Comparison of ENCODE assay signal across 8 cellular contexts in the genomic region with DNA sequence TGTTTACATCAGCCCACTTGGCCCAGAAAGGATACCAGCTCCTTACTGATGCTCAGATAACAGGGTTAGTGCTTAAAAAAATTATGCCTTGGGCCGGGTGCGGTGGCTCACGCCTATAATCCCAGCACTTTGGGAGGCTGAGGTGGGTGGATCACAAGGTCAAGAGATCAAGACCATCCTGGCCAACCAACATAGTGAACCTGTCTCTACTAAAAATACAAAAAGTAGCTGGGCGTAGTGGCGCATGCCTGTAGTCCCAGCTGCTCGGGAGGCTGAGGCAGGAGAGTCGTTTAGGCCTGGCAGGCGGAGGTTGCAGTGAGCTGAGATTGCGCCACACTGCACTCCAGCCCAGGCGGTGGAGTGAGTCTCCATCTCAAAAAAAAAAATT.
DNase-seq lines count a peak whose midpoint lies in the region; ATAC-seq and TF ChIP-seq lines count a peak whose summit lies in the region.
"Not testable (repeated sequence)": the region's sequence is repeated elsewhere in the genome, so short reads cannot be mapped to it uniquely, and the experiment has no call there.

No MANE protein-coding gene starts in this region.

- H3K27me3 Mint-ChIP-seq in Calu3 (ENCODE audit: unreplicated experiment); T-cell; activated T-cell treated with anti-CD3 and anti-CD28 coated beads, Interleukin-2, amount 50 U/mL, for 72 hours (ENCODE audit: low read depth); naive thymus-derived CD4-positive, alpha-beta T cell: not testable (repeated sequence)

- peak overlapping the region in 1 of 3 donors; percentile 68 for H3K4me3 ChIP-seq in breast epithelium
- not testable (repeated sequence) for H3K4me3 ChIP-seq in gastroesophageal sphincter; naive thymus-derived CD4-positive, alpha-beta T cell (ENCODE audit: low read length); sigmoid colon; transverse colon

- POLR2A ChIA-PET in T-cell (lab: Charles Lee) = interaction anchor here (0.6 kb wide), 2 partner anchors 302 to 332 kb away, joined by 3 to 12 read pairs; no protein-coding TSS in a partner anchor
- POLR2A ChIA-PET in naive thymus-derived CD4-positive, alpha-beta T cell (lab: Charles Lee) = interaction anchor here (1.3 to 5.8 kb wide), 4 partner anchors 145 to 337 kb away, joined by 5 to 109 read pairs (median 48); partner anchors contain the start of genes MYL12B and TGIF1

- peak overlapping the region; percentile 80 for H3K4me3 Mint-ChIP-seq in Calu3 (ENCODE audit: low read depth, unreplicated experiment)
- H3K4me3 Mint-ChIP-seq in T-cell = peak overlapping the region; percentile 31 to 95 (median 87)
- H3K4me3 Mint-ChIP-seq in activated T-cell treated with anti-CD3 and anti-CD28 coated beads, Interleukin-2, amount 50 U/mL, for 72 hours = peak overlapping the region; percentile 93 to 100
- peak overlapping the region in 2 of 10 donors; percentile 30 to 92 for H3K4me3 Mint-ChIP-seq in naive thymus-derived CD4-positive, alpha-beta T cell

- H3K27ac ChIP-seq in breast epithelium = peak overlapping the region; percentile 98
- H3K27ac ChIP-seq in gastroesophageal sphincter = peak overlapping the region in 3 of 4 donors; percentile 90 to 95 (median 95)
- H3K27ac ChIP-seq in naive thymus-derived CD4-positive, alpha-beta T cell (ENCODE audit: low read depth, low read length) = not testable (repeated sequence)
- H3K27ac ChIP-seq in sigmoid colon = peak overlapping the region; percentile 87 to 98 (median 94)
- H3K27ac ChIP-seq in transverse colon = peak overlapping the region; percentile 96 to 99 (median 98)

- peak overlapping the region; percentile 99 for H3K27ac Mint-ChIP-seq in Calu3 (ENCODE audit: unreplicated experiment)
- peak overlapping the region; percentile 98 to 99 for H3K27ac Mint-ChIP-seq in T-cell
- peak overlapping the region; percentile 94 for H3K27ac Mint-ChIP-seq in activated T-cell treated with anti-CD3 and anti-CD28 coated beads, Interleukin-2, amount 50 U/mL, for 72 hours
- peak overlapping the region in 7 of 9 donors; percentile 25 to 100 (median 31) for H3K27ac Mint-ChIP-seq in naive thymus-derived CD4-positive, alpha-beta T cell

- not testable (repeated sequence) for H3K9me3 ChIP-seq in breast epithelium; gastroesophageal sphincter; naive thymus-derived CD4-positive, alpha-beta T cell (ENCODE audit: control insufficient read depth in 2 of 3, low read length in 3 of 3); sigmoid colon; transverse colon

- CTCF ChIA-PET in Calu3 (lab: Charles Lee) = interaction anchor here (1.1 kb wide), 1 partner anchor 12 kb away, joined by 3 read pairs; no protein-coding TSS in a partner anchor
- CTCF ChIA-PET in T-cell (lab: Charles Lee) = interaction anchor here (0.6 kb wide), 3 partner anchors 13 to 599 kb away, joined by 3 read pairs; no protein-coding TSS in a partner anchor
- CTCF ChIA-PET in naive thymus-derived CD4-positive, alpha-beta T cell (lab: Charles Lee) = interaction anchor here (1.9 kb wide), 1 partner anchor 145 kb away, joined by 9 read pairs; no protein-coding TSS in a partner anchor

- not testable (repeated sequence) for BruUV-seq in Calu3 (replicated peaks; lab: Mats Ljungman, UMichigan)

- TF ChIP-seq EP300 in gastroesophageal sphincter (IDR thresholded peaks at IDR 0.05); sigmoid colon (IDR thresholded peaks at IDR 0.05); transverse colon (IDR thresholded peaks at IDR 0.05; ENCODE audit: low read depth): not testable (repeated sequence)

- TF ChIP-seq POLR2A in breast epithelium (IDR thresholded peaks at IDR 0.05); gastroesophageal sphincter (IDR thresholded peaks at IDR 0.05); sigmoid colon (IDR thresholded peaks at IDR 0.05); transverse colon (IDR thresholded peaks at IDR 0.05): not testable (repeated sequence)

- H3K9me3 Mint-ChIP-seq in Calu3 (ENCODE audit: low read depth, unreplicated experiment); T-cell; activated T-cell treated with anti-CD3 and anti-CD28 coated beads, Interleukin-2, amount 50 U/mL, for 72 hours; naive thymus-derived CD4-positive, alpha-beta T cell: not testable (repeated sequence)

- in situ Hi-C loops in transverse colon (cut with MboI; ENCODE audit: low pct_ligation_motif_present in 1 of 4, low pct_unique_long_range_greater_than_20kb in 1 of 4, low sequenced_read_pairs in 3 of 4) = loop anchor here (10.0 to 25.0 kb wide), 4 partner anchors 67 to 311 kb away; partner anchors contain the start of gene TGIF1 (in 1 of the 4)

- 71 to 96% methylated on average over 4 to 6 of the region's 10 CpGs for WGBS in gastroesophageal sphincter (ENCODE audit: low coverage in 1 of 2), 2 donors
- 93 to 94% methylated on average over 10 of the region's 10 CpGs for WGBS in sigmoid colon, 2 donors
- 90 to 96% methylated on average over 4 to 10 of the region's 10 CpGs for WGBS in transverse colon (ENCODE audit: low coverage in 1 of 2), 2 donors

- H3K36me3 ChIP-seq in breast epithelium; gastroesophageal sphincter; naive thymus-derived CD4-positive, alpha-beta T cell (ENCODE audit: control insufficient read depth in 2 of 3, insufficient read depth in 3 of 3, low read length in 3 of 3); sigmoid colon; transverse colon: not testable (repeated sequence)

- intact Hi-C loops in Calu3 (cut with micrococcal nuclease; ENCODE audit: unreplicated experiment) = not testable (repeated sequence)
- intact Hi-C loops in breast epithelium (cut with DNase I; ENCODE audit: low total_unique reads) (loop anchor here (10.0 kb wide), 1 partner anchor 333 kb away; the partner anchor contains the start of gene MYL12B), sigmoid colon (cut with DNase I) (loop anchor here (5.0 kb wide), 1 partner anchor 336 kb away; the partner anchor contains the start of gene MYL12B), transverse colon (cut with DNase I; ENCODE audit: low total_unique reads) (loop anchor here (5.0 kb wide), 1 partner anchor 336 kb away; the partner anchor contains the start of gene MYL12B)
- intact Hi-C loops in naive thymus-derived CD4-positive, alpha-beta T cell (cut with micrococcal nuclease) = loop anchor here in 1 of 2 donors (10.0 kb wide), 2 partner anchors 953 to 1023 kb away; partner anchors contain the start of genes METTL4 and NDC80

- TF ChIP-seq CTCF in Calu3 (IDR thresholded peaks at IDR 0.05; ENCODE audit: unreplicated experiment); breast epithelium (IDR thresholded peaks at IDR 0.05); gastroesophageal sphincter (IDR thresholded peaks at IDR 0.05); sigmoid colon (IDR thresholded peaks at IDR 0.05); transverse colon (IDR thresholded peaks at IDR 0.05): not testable (repeated sequence)

- peaks cover 41% of the 10 kb centered on the region for H3K4me1 Mint-ChIP-seq in Calu3 (ENCODE audit: low read depth, unreplicated experiment)
- peaks cover 42 to 58% (median 48%) of the 10 kb centered on the region in 3 donors for H3K4me1 Mint-ChIP-seq in T-cell
- H3K4me1 Mint-ChIP-seq in activated T-cell treated with anti-CD3 and anti-CD28 coated beads, Interleukin-2, amount 50 U/mL, for 72 hours (ENCODE audit: low read depth) = peaks cover 56% of the 10 kb centered on the region
- peaks cover 33 to 53% (median 47%) of the 10 kb centered on the region in 7 donors for H3K4me1 Mint-ChIP-seq in naive thymus-derived CD4-positive, alpha-beta T cell

- not testable (repeated sequence) for H3K27me3 ChIP-seq in breast epithelium; gastroesophageal sphincter; naive thymus-derived CD4-positive, alpha-beta T cell (ENCODE audit: control insufficient read depth in 2 of 2, insufficient read depth in 2 of 2, low read length in 2 of 2); sigmoid colon; transverse colon

- not testable (repeated sequence) for ATAC-seq in T-cell (replicated peaks in 1 of 4); activated T-cell treated with anti-CD3 and anti-CD28 coated beads, Interleukin-2, amount 50 U/mL, for 72 hours (replicated peaks in 1 of 2); gastroesophageal sphincter; naive thymus-derived CD4-positive, alpha-beta T cell

- H3K36me3 Mint-ChIP-seq in Calu3 (ENCODE audit: insufficient read depth, unreplicated experiment) (peaks cover 65% of the 10 kb centered on the region), T-cell (peaks cover 15% of the 10 kb centered on the region)
- peaks cover 11 to 16% of the 10 kb centered on the region in 2 donors for H3K36me3 Mint-ChIP-seq in activated T-cell treated with anti-CD3 and anti-CD28 coated beads, Interleukin-2, amount 50 U/mL, for 72 hours (ENCODE audit: insufficient read depth in 2 of 2)
- peaks cover 0 to 26% (median 6%) of the 10 kb centered on the region in 5 donors for H3K36me3 Mint-ChIP-seq in naive thymus-derived CD4-positive, alpha-beta T cell

- H3K4me1 ChIP-seq in breast epithelium = peaks cover 5 to 34% of the 10 kb centered on the region in 2 donors
- H3K4me1 ChIP-seq in gastroesophageal sphincter = peaks cover 4 to 60% (median 37%) of the 10 kb centered on the region in 3 donors
- H3K4me1 ChIP-seq in naive thymus-derived CD4-positive, alpha-beta T cell (ENCODE audit: control insufficient read depth in 2 of 2, insufficient read depth in 2 of 2, low read length in 2 of 2) = peaks cover 29 to 40% of the 10 kb centered on the region in 2 donors
- peaks cover 0 to 49% (median 41%) of the 10 kb centered on the region in 4 donors for H3K4me1 ChIP-seq in sigmoid colon
- H3K4me1 ChIP-seq in transverse colon = peaks cover 19 to 51% (median 43%) of the 10 kb centered on the region in 4 donors

- not testable (repeated sequence) for DNase-seq in Calu3; T-cell; activated T-cell treated with anti-CD3 and anti-CD28 coated beads, Interleukin-2, amount 50 U/mL, for 72 hours; breast epithelium (ENCODE audit: low spot score in 2 of 2); naive thymus-derived CD4-positive, alpha-beta T cell; sigmoid colon; transverse colon

Comparison
In these comparisons a context has a peak if more than half of its experiments do, and no peak if none do; other contexts are left out.
1. H3K27ac Mint-ChIP-seq: peak in every context shown above with its lines; median percentile 99 in Calu3; 98 in T-cell; 94 in activated T-cell treated with anti-CD3 and anti-CD28 coated beads, Interleukin-2, amount 50 U/mL, for 72 hours; 31 in naive thymus-derived CD4-positive, alpha-beta T cell.